ENCODE assay signal across 2 cellular contexts in genomic region chr13:40958655-40959054, GRCh38.
TF ChIP-seq lines count a peak whose summit lies in the region.

No MANE protein-coding gene starts in this region.

TF ChIP-seq in IMR-90, 13 proteins besides CTCF, POLR2A, EP300 and RAD21:
- no peak for TF ChIP-seq ELK1 (IDR thresholded peaks at IDR 0.05; ENCODE audit: borderline replicate concordance, low read depth, low read length)
- no peak for TF ChIP-seq CEBPB (IDR thresholded peaks at IDR 0.05; ENCODE audit: low read depth, low read length)
- TF ChIP-seq RCOR1 (IDR thresholded peaks at IDR 0.05; ENCODE audit: insufficient replicate concordance, low read length) = no peak
- TF ChIP-seq MXI1 (IDR thresholded peaks at IDR 0.05; ENCODE audit: borderline replicate concordance, low read depth, low read length) = no peak
- TF ChIP-seq SMC3 (IDR thresholded peaks at IDR 0.05; ENCODE audit: low read depth, low read length) = no peak
TF ChIP-seq in IMR-90: peak in this region for 0.

TF ChIP-seq in K562, 482 proteins besides CTCF, POLR2A, EP300 and RAD21:
- TF ChIP-seq MAFF (IDR thresholded peaks at IDR 0.05; ENCODE audit: low read length) (no peak), ATF3 (IDR thresholded peaks at IDR 0.05) (peak; percentile 47), ATF3 (CRISPR knock-in tag; conservative IDR thresholded peaks at IDR 0.05) (no peak), EHMT2 (IDR thresholded peaks at IDR 0.05) (no peak), RREB1 (CRISPR knock-in tag; IDR thresholded peaks at IDR 0.05) (no peak), RBM25 (IDR thresholded peaks at IDR 0.05; ENCODE audit: low read depth, low read length, severe bottlenecking) (no peak)
